8 cellular contexts compared by ENCODE assay signal in genomic region chr4:128810331-128810870, GRCh38. TPM values are rescaled to one million over a fixed set of nuclear protein-coding genes. Genes with fewer than 3 reads are reported as not detected.
DNase-seq lines count a peak whose midpoint lies in the region; ATAC-seq and TF ChIP-seq lines count a peak whose summit lies in the region.

No MANE protein-coding gene starts in this region.

- no peaks in the 10 kb centered on the region for H3K27me3 ChIP-seq in neural cell (ENCODE audit: insufficient read depth, low read depth, low read length)

- peak overlapping the region; percentile 76 for H3K27ac ChIP-seq in neural cell (ENCODE audit: low read length)

- H3F3A ChIP-seq in neural cell (ENCODE audit: insufficient read depth, low read length, poor library complexity, severe bottlenecking), result peaks cover 6% of the 10 kb centered on the region

- H3K9ac ChIP-seq in neural cell (ENCODE audit: low read length), result peak overlapping the region; percentile 60

- H3K9me3 ChIP-seq in neural cell (ENCODE audit: low read length), result no peaks in the 10 kb centered on the region

- peaks cover 16% of the 10 kb centered on the region for H3K79me2 ChIP-seq in neural cell (replicated peaks; ENCODE audit: insufficient read depth, low read length)

- no peak overlapping the region for H2AFZ ChIP-seq in neural cell (ENCODE audit: low read depth, low read length)

- H3K36me3 ChIP-seq in neural cell (ENCODE audit: insufficient read depth, low read length), result no peaks in the 10 kb centered on the region

- TF ChIP-seq RAD21 in neural cell (conservative IDR thresholded peaks at IDR 0.05), result no peak

- ATAC-seq in activated CD4-positive, CD25-positive, alpha-beta regulatory T cell treated with anti-CD3 and anti-CD28 coated beads, Interleukin-2, amount 50 U/mL, for 24 hours, result no peak
- no peak for ATAC-seq in GM21576 (IDR thresholded peaks at IDR 0.05; ENCODE audit: unreplicated experiment)

- no peaks in the 10 kb centered on the region for H4K20me1 ChIP-seq in neural cell (ENCODE audit: insufficient read depth)

- peak overlapping the region; percentile 92 for H3K4me3 ChIP-seq in fibroblast of the aortic adventitia (ENCODE audit: low read depth, low read length)
- peak overlapping the region; percentile 88 for H3K4me3 ChIP-seq in neural cell (ENCODE audit: low read length)

- TF ChIP-seq EP300 in neural cell (conservative IDR thresholded peaks at IDR 0.05; ENCODE audit: poor library complexity, severe bottlenecking), result no peak

- peak; percentile 37 for DNase-seq in activated CD4-positive, CD25-positive, alpha-beta regulatory T cell treated with anti-CD3 and anti-CD28 coated beads, Interleukin-2, amount 50 U/mL, for 72 hours
- peak; percentile 34 for DNase-seq in NCI-H446 treated with DMSO at 0.1 percent for 48 hours (lab: John Stamatoyannopoulos, UW)
- peak; percentile 50 to 55 for DNase-seq in activated T-cell treated with anti-CD3 and anti-CD28 coated beads, Interleukin-2, amount 50 U/mL, for 48 hours
- no peak for DNase-seq in fibroblast of the aortic adventitia (ENCODE audit: low read depth)
- no peak for DNase-seq in hippocampal formation (lab: John Stamatoyannopoulos, UW)

- peak overlapping the region; percentile 78 for H3K4me2 ChIP-seq in neural cell (ENCODE audit: low read length)

- H3K9me2 ChIP-seq in neural cell (ENCODE audit: insufficient read depth, low read length), result no peaks in the 10 kb centered on the region

- TF ChIP-seq CTCF in fibroblast of the aortic adventitia (IDR thresholded peaks at IDR 0.05; ENCODE audit: insufficient read depth, low read length) (no peak), neural cell (IDR thresholded peaks at IDR 0.05; ENCODE audit: poor library complexity, severe bottlenecking) (no peak)

TF ChIP-seq in neural cell, 6 proteins besides CTCF, POLR2A, EP300 and RAD21:
- TF ChIP-seq REST (IDR thresholded peaks at IDR 0.05; ENCODE audit: borderline replicate concordance) (no peak), POLR2AphosphoS5 (IDR thresholded peaks at IDR 0.05) (no peak), SMC3 (conservative IDR thresholded peaks at IDR 0.05; ENCODE audit: poor library complexity) (no peak), EZH2 (IDR thresholded peaks at IDR 0.05; ENCODE audit: borderline replicate concordance, insufficient read depth, low read length, poor library complexity, severe bottlenecking) (no peak), MXI1 (conservative IDR thresholded peaks at IDR 0.05; ENCODE audit: poor library complexity, severe bottlenecking) (no peak), TAF1 (IDR thresholded peaks at IDR 0.05; ENCODE audit: low read depth) (no peak)

RNA-seq across cellular contexts. Expression of gene JADE1, which starts 0.9 kb away (rescaled TPM):
- total RNA-seq in fibroblast of the aortic adventitia (ENCODE audit: low replicate concordance), result 20.0 and 25.8 TPM in 2 replicates
- 14.5 and 16.4 TPM in 2 replicates for polyA plus RNA-seq in neural cell
- polyA minus RNA-seq in neural cell, result 24.6 and 25.9 TPM in 2 replicates

Comparison
In these comparisons a context has a peak if more than half of its experiments do, and no peak if none do; other contexts are left out.
1. DNase-seq: peak in activated CD4-positive, CD25-positive, alpha-beta regulatory T cell treated with anti-CD3 and anti-CD28 coated beads, Interleukin-2, amount 50 U/mL, for 72 hours (single experiment), NCI-H446 treated with DMSO at 0.1 percent for 48 hours (single experiment) and activated T-cell treated with anti-CD3 and anti-CD28 coated beads, Interleukin-2, amount 50 U/mL, for 48 hours (2 of 2); none in fibroblast of the aortic adventitia (single experiment) and hippocampal formation (0 of 2).